ENCODE assay signal across 8 cellular contexts in the genomic region with DNA sequence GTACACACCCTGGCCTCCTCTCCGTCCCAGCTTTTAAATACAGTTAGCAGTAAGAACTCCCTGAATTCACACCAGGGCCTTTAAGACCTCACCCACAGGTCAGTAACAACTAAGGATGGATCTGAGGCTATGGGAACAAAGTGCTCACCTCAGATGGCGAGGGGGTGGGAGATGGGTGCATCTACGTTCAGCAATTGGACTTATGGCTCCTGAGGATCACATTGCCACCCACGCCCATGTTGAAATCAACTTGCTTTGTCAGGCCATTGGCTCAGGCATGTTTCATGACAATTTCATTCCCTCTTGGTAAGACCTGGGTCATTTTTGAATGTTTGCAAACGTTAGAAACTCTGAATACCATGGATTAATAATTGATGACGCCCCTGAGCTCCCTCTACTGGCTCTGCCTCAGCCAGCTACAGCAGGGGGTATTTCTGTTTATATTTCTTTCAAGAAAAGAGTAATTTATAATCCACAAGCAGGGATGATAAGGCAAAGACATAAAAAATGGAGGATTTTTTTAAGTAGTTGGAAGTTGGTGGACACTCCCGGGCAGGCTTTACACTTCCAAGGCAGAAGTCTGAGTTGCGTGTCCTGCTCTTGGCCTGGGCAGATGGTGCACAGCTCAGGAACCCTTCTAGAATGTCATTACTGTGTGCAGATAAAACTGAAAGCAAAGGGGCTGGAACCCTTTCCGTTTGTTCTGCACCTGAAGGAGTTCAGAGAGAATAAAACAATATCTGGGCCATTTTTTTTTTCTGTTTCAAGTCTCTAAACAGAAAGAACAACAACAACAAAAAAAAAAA. TPM values are rescaled to one million over a fixed set of nuclear protein-coding genes. Genes with fewer than 3 reads are reported as not detected.
DNase-seq lines count a peak whose midpoint lies in the region; ATAC-seq and TF ChIP-seq lines count a peak whose summit lies in the region.

No MANE protein-coding gene starts in this region.

- ATAC-seq in GM19023 (IDR thresholded peaks at IDR 0.05; ENCODE audit: unreplicated experiment) (peak; percentile 39), IMR-90 (ENCODE audit: low read depth) (no peak), HG03520 (IDR thresholded peaks at IDR 0.05; ENCODE audit: unreplicated experiment) (no peak)

- TF ChIP-seq CTCF in AG10803 (conservative IDR thresholded peaks at IDR 0.05; ENCODE audit: low read length), result peak; percentile 16; the same call in 1 of the 2 replicates
- TF ChIP-seq CTCF in IMR-90 (conservative IDR thresholded peaks at IDR 0.05; ENCODE audit: low read depth, low read length), result peak; percentile 40
- peak; percentile 18 for TF ChIP-seq CTCF in epithelial cell of esophagus (IDR thresholded peaks at IDR 0.05; ENCODE audit: insufficient read depth, low read depth, low read length, missing control alignments)

- no peak overlapping the region for H2AK9ac ChIP-seq in IMR-90 (replicated peaks; ENCODE audit: low read depth, low read length, poor library complexity)

- no peak overlapping the region for H3K4ac ChIP-seq in IMR-90 (ENCODE audit: low read depth, low read length)

- in situ Hi-C loops in IMR-90 (cut with MboI; ENCODE audit: low sequenced_read_pairs), result no loop called here

- no TSS peak for BruUV-seq in IMR-90 (replicated peaks; lab: Mats Ljungman, UMichigan)

- WGBS in IMR-90 (ENCODE audit: extremely low coverage in 2 of 2, insufficient read length in 1 of 2), 2 experiments, result 74% methylated on average over 4 of the region's 9 CpGs; no CpG with 5 or more reads in 1 of the 2 experiments

- DNase-seq in AG10803 (ENCODE audit: low read depth), result no peak
- no peak for DNase-seq in IMR-90
- DNase-seq in epithelial cell of esophagus (ENCODE audit: low read depth), result peak; percentile 38
- no peak for DNase-seq in COLO829 (ENCODE audit: low spot score)
- no peak for DNase-seq in dedifferentiated amniotic fluid mesenchymal stem cell (ENCODE audit: extremely low spot score)
- DNase-seq in activated CD4-positive, CD25-positive, alpha-beta regulatory T cell (lab: John Stamatoyannopoulos, UW), result no peak

- no peaks in the 10 kb centered on the region for H3K9me3 ChIP-seq in IMR-90 (ENCODE audit: control insufficient read depth, insufficient read depth, low read length)

- intact Hi-C loops in IMR-90 (cut with micrococcal nuclease), result no loop called here

- H2BK15ac ChIP-seq in IMR-90 (ENCODE audit: low read depth, low read length), result no peak overlapping the region

- CTCF ChIA-PET in IMR-90 (lab: Yijun Ruan, JAX), result interaction anchor here (1.3 to 1.7 kb wide), 2 partner anchors 29 to 123 kb away, joined by 3 to 8 read pairs; no protein-coding TSS in a partner anchor

- no peak overlapping the region for H2AFZ ChIP-seq in IMR-90 (replicated peaks; ENCODE audit: low read length, poor library complexity)

- H3K14ac ChIP-seq in IMR-90 (replicated peaks; ENCODE audit: low read depth, low read length), result no peak overlapping the region

- H2BK120ac ChIP-seq in IMR-90 (ENCODE audit: low read depth, low read length), result no peak overlapping the region

- H4K5ac ChIP-seq in IMR-90 (ENCODE audit: low read depth, low read length), result no peak overlapping the region

- TF ChIP-seq POLR2A in IMR-90 (IDR thresholded peaks at IDR 0.05; ENCODE audit: low read depth, low read length), result no peak

- POLR2A ChIA-PET in IMR-90 (lab: Charles Lee; ENCODE audit: unreplicated experiment), result no interaction called here

- H3K4me1 ChIP-seq in IMR-90 (ENCODE audit: control insufficient read depth, insufficient read depth, low read length), result peaks cover 4% of the 10 kb centered on the region; the same call in 1 of the 2 replicates

- no peak overlapping the region for H2BK5ac ChIP-seq in IMR-90 (ENCODE audit: low read depth, low read length, poor library complexity, severe bottlenecking)

- H4K20me1 ChIP-seq in IMR-90 (ENCODE audit: insufficient read depth, low read length), result no peaks in the 10 kb centered on the region

- H4K8ac ChIP-seq in IMR-90 (ENCODE audit: low read depth in 2 of 2, low read length in 2 of 2), result no peak overlapping the region

- no peaks in the 10 kb centered on the region for H3K79me1 ChIP-seq in IMR-90 (ENCODE audit: low read depth in 1 of 2, low read length in 2 of 2)

- H3K23ac ChIP-seq in IMR-90 (ENCODE audit: low read depth, low read length), result no peak overlapping the region

- H2BK20ac ChIP-seq in IMR-90 (ENCODE audit: low read depth, low read length), result no peak overlapping the region

- 0 out of 2 replicates have a peak, but pooled peaks cover 5% of the 10 kb centered on the region for H3K9me1 ChIP-seq in IMR-90 (ENCODE audit: insufficient read depth, low read length)

- no peak overlapping the region for H2AK5ac ChIP-seq in IMR-90 (ENCODE audit: low read depth, low read length)

- H3K36me3 ChIP-seq in IMR-90 (ENCODE audit: control insufficient read depth, insufficient read depth, low read length), result no peaks in the 10 kb centered on the region

- no peak for TF ChIP-seq RAD21 in IMR-90 (IDR thresholded peaks at IDR 0.05; ENCODE audit: low read length)

- 0 out of 2 replicates have a peak, but pooled peaks cover 1% of the 10 kb centered on the region for H3K27me3 ChIP-seq in IMR-90 (ENCODE audit: control insufficient read depth, insufficient read depth, low read length)

- H3K56ac ChIP-seq in IMR-90 (ENCODE audit: extremely low read depth, insufficient read depth, low read length), result no peak overlapping the region

- no peak overlapping the region for H4K91ac ChIP-seq in IMR-90 (ENCODE audit: insufficient read depth, low read depth, low read length)

- no peak overlapping the region for H3K27ac ChIP-seq in IMR-90 (ENCODE audit: insufficient read depth, low read length)

- no peak overlapping the region for H3K4me2 ChIP-seq in IMR-90 (ENCODE audit: low read depth, low read length)

- dilution Hi-C loops in IMR-90 (cut with HindIII; ENCODE audit: low sequenced_read_pairs, unreplicated experiment), result no loop called here

- H3K4me3 ChIP-seq in AG10803 (ENCODE audit: low read length), result no peak overlapping the region
- no peak overlapping the region for H3K4me3 ChIP-seq in IMR-90 (ENCODE audit: insufficient read depth, low read depth, low read length)
- no peak overlapping the region for H3K4me3 ChIP-seq in epithelial cell of esophagus (ENCODE audit: low read length)

- H3K18ac ChIP-seq in IMR-90 (ENCODE audit: low read depth, low read length), result no peak overlapping the region

- no peak overlapping the region for H3K9ac ChIP-seq in IMR-90 (ENCODE audit: low read depth, low read length)

TF ChIP-seq in IMR-90, 13 proteins besides CTCF, POLR2A, EP300 and RAD21:
- no peak for TF ChIP-seq CHD1 (IDR thresholded peaks at IDR 0.05; ENCODE audit: low read depth, low read length)
- 0 out of 2 replicates have a peak, but pooled peaks have one; percentile 21 for TF ChIP-seq SMC3 (IDR thresholded peaks at IDR 0.05; ENCODE audit: low read depth, low read length)

RNA-seq across cellular contexts. Expression of a gene that starts 13.7 kb away (rescaled TPM):
- 21.3 and 37.5 TPM in 2 replicates for total RNA-seq in IMR-90 (2012; rRNA removed)
- polyA plus RNA-seq in IMR-90 (2012; rRNA removed), result 18.2 and 24.9 TPM in 2 replicates
- 5.2 and 5.4 TPM in 2 replicates for polyA plus RNA-seq in IMR-90 (2012; cell fraction: cytosol; rRNA removed)
- 9.9 and 32.7 TPM in 2 replicates for polyA plus RNA-seq in IMR-90 (2012; cell fraction: nucleus; rRNA removed; ENCODE audit: low replicate concordance)
